Comparison of ENCODE assay signal across 21 cellular contexts in genomic region chr1:41462680-41463004, GRCh38. TPM values are rescaled to one million over a fixed set of nuclear protein-coding genes. Genes with fewer than 3 reads are reported as not detected.
DNase-seq lines count a peak whose midpoint lies in the region; ATAC-seq and TF ChIP-seq lines count a peak whose summit lies in the region.
"Had no signal": no experiment of that assay in that cellular context is flagged by ENCODE, and none has a peak within 500 bp of the region (broad histone marks: within the 10 kb centered on the region; RNA-seq: fewer than 3 reads in every experiment).

No MANE protein-coding gene starts in this region.

- ATAC-seq in GM18498 (IDR thresholded peaks at IDR 0.05; ENCODE audit: unreplicated experiment) = no peak
- ATAC-seq in GM21447 (IDR thresholded peaks at IDR 0.05; ENCODE audit: unreplicated experiment) = no peak
- ATAC-seq: PC-3 had no signal

- no peaks in the 10 kb centered on the region for H3K36me3 Mint-ChIP-seq in Calu3 (ENCODE audit: insufficient read depth, unreplicated experiment)
- H3K36me3 Mint-ChIP-seq: CD4-positive, CD25-positive, alpha-beta regulatory T cell had no signal

- H3K27me3 Mint-ChIP-seq in Calu3 (ENCODE audit: unreplicated experiment) = peaks cover 26% of the 10 kb centered on the region

- peak overlapping the region; percentile 44 for H3K27ac ChIP-seq in VCaP
- peak overlapping the region; percentile 54 to 67 for H3K27ac ChIP-seq in mucosa of rectum (ENCODE audit: low read depth in 2 of 2, low read length in 2 of 2)
- H3K27ac ChIP-seq: SJSA1 had no signal

- H3K4me1 ChIP-seq in mucosa of rectum (ENCODE audit: control insufficient read depth in 2 of 2, insufficient read depth in 2 of 2, low read length in 2 of 2) = peaks cover 27 to 33% of the 10 kb centered on the region in 2 donors

- TF ChIP-seq CTCF in VCaP (conservative IDR thresholded peaks at IDR 0.05) (no peak), Calu3 (IDR thresholded peaks at IDR 0.05; ENCODE audit: unreplicated experiment) (no peak)

- H3K9ac ChIP-seq in mucosa of rectum (ENCODE audit: low read depth in 1 of 2, low read length in 2 of 2) = no peak overlapping the region

- no peak overlapping the region for H3K4me3 ChIP-seq in mucosa of rectum (ENCODE audit: low read length in 2 of 2)
- H3K4me3 ChIP-seq: SJSA1 had no signal

- intact Hi-C loops in Calu3 (cut with micrococcal nuclease; ENCODE audit: unreplicated experiment) = no loop called here

- BruUV-seq in Calu3 (replicated peaks; lab: Mats Ljungman, UMichigan) = no TSS peak

- no peaks in the 10 kb centered on the region for H3K27me3 ChIP-seq in mucosa of rectum (ENCODE audit: control insufficient read depth in 2 of 2, insufficient read depth in 2 of 2, low read length in 2 of 2)
- H3K27me3 ChIP-seq: SJSA1 had no signal

- no peak overlapping the region for H3K4me3 Mint-ChIP-seq in Calu3 (ENCODE audit: low read depth, unreplicated experiment)
- H3K4me3 Mint-ChIP-seq: B cell; CD4-positive, CD25-positive, alpha-beta regulatory T cell had no signal

- no peaks in the 10 kb centered on the region for H3K36me3 ChIP-seq in mucosa of rectum (ENCODE audit: control insufficient read depth in 2 of 2, insufficient read depth in 2 of 2, low read length in 2 of 2)

- H3K27ac Mint-ChIP-seq in Calu3 (ENCODE audit: unreplicated experiment) = no peak overlapping the region
- H3K27ac Mint-ChIP-seq: B cell; CD4-positive, CD25-positive, alpha-beta regulatory T cell had no signal

- peaks cover 2% of the 10 kb centered on the region for H3K4me1 Mint-ChIP-seq in Calu3 (ENCODE audit: low read depth, unreplicated experiment)
- H3K4me1 Mint-ChIP-seq: B cell; CD4-positive, CD25-positive, alpha-beta regulatory T cell had no signal

- no peaks in the 10 kb centered on the region for H3K9me3 ChIP-seq in mucosa of rectum (ENCODE audit: control insufficient read depth in 2 of 2, low read length in 2 of 2)
- H3K9me3 ChIP-seq: Caco-2, SJSA1 had no signal

- DNase-seq in NCI-H2029 (lab: John Stamatoyannopoulos, UW) (peak; percentile 71), NCI-H2029 treated with DMSO at 0.1 percent for 48 hours (lab: John Stamatoyannopoulos, UW) (no peak), COLO668 (lab: John Stamatoyannopoulos, UW; ENCODE audit: unreplicated experiment) (peak; percentile 43), Calu3 (no peak)
- DNase-seq: 8988T; Caco-2; CD4-positive, CD25-positive, alpha-beta regulatory T cell; DMS153; EL; GOT3; KG1; NCI-H187; NCI-H2171; PC-3; SW 1271 had no signal

- H3K9me3 Mint-ChIP-seq in Calu3 (ENCODE audit: low read depth, unreplicated experiment) = no peaks in the 10 kb centered on the region
- H3K9me3 Mint-ChIP-seq: CD4-positive, CD25-positive, alpha-beta regulatory T cell had no signal

- CTCF ChIA-PET in Calu3 (lab: Charles Lee) = interaction anchor here (1.1 kb wide), 1 partner anchor 22 kb away, joined by 3 read pairs; the partner anchor contains the start of gene EDN2

RNA-seq across cellular contexts. Expression of gene EDN2, which starts 21.8 kb away (rescaled TPM):
- total RNA-seq in Calu3 (2022) = 0.28 TPM in 1 of 2 replicates, not detected in the other
- total RNA-seq: B cell, Caco-2 had no signal

Comparison
In these comparisons a context has a peak if more than half of its experiments do, and no peak if none do; other contexts are left out.
1. DNase-seq: peak in NCI-H2029 (single experiment) and COLO668 (single experiment); none in NCI-H2029 treated with DMSO at 0.1 percent for 48 hours (single experiment) and Calu3 (single experiment).